ENCODE assay signal across 17 cellular contexts in genomic region chr3:122958290-122958689, GRCh38.
"Had no signal": no experiment of that assay in that cellular context is flagged by ENCODE, and none has a peak within 500 bp of the region (broad histone marks: within the 10 kb centered on the region; RNA-seq: fewer than 3 reads in every experiment).

No MANE protein-coding gene starts in this region.

- H3K27ac ChIP-seq: psoas muscle, right lobe of liver, SJSA1, suprapubic skin had no signal

- DNase-seq: activated B cell treated with CpG ODN at 0.5 μM for 24 hours; activated CD4-positive, alpha-beta T cell treated with anti-CD3 and anti-CD28 coated beads for 48 hours; activated CD8-positive, alpha-beta T cell treated with anti-CD3 and anti-CD28 coated beads for 36 hours; activated naive CD4-positive, alpha-beta T cell treated with anti-CD3 and anti-CD28 coated beads for 36 hours; activated T-cell treated with anti-CD3 and anti-CD28 coated beads, Interleukin-2, amount 50 U/mL, for 24 hours; cerebellar nuclear complex; effector CD8-positive, alpha-beta T cell; immature natural killer cell; psoas muscle; right lobe of liver; small intestine; stimulated activated CD4-positive, alpha-beta T cell treated with anti-CD3 and anti-CD28 coated beads, Interleukin-15, amount 100 ng/mL, for 24 hours; stimulated activated CD4-positive, alpha-beta T cell treated with anti-CD3 and anti-CD28 coated beads, Interleukin-2, amount 100 ng/mL, for 48 hours had no signal

- H3K27me3 ChIP-seq: gastroesophageal sphincter, right lobe of liver, suprapubic skin had no signal

- H3K4me3 ChIP-seq: esophagus muscularis mucosa, gastroesophageal sphincter, psoas muscle, right lobe of liver, SJSA1, suprapubic skin had no signal

- H3K36me3 ChIP-seq: esophagus muscularis mucosa, gastroesophageal sphincter, right lobe of liver, SJSA1, suprapubic skin had no signal

- H3K4me1 ChIP-seq: psoas muscle, right lobe of liver, SJSA1 had no signal

- H3K9me3 ChIP-seq: esophagus muscularis mucosa, gastroesophageal sphincter, psoas muscle, right lobe of liver, SJSA1, suprapubic skin had no signal

- ATAC-seq: activated CD8-positive, alpha-beta T cell treated with anti-CD3 and anti-CD28 coated beads for 36 hours; gastroesophageal sphincter; psoas muscle had no signal
